15 cellular contexts compared by ENCODE assay signal in genomic region chr11:76792505-76793264, GRCh38. TPM values are rescaled to one million over a fixed set of nuclear protein-coding genes. Genes with fewer than 3 reads are reported as not detected.
DNase-seq lines count a peak whose midpoint lies in the region; ATAC-seq, FAIRE-seq and TF ChIP-seq lines count a peak whose summit lies in the region.
"Had no signal": no experiment of that assay in that cellular context is flagged by ENCODE, and none has a peak within 500 bp of the region (broad histone marks: within the 10 kb centered on the region; RNA-seq: fewer than 3 reads in every experiment).

No MANE protein-coding gene starts in this region.

- no peak for FAIRE-seq in H1 (lab: Jason Lieb, UNC)

- CTCF ChIA-PET in H1 (lab: Charles Lee; ENCODE audit: partially characterized antibody), result interaction anchor here (1.1 to 2.6 kb wide), 7 partner anchors 15 to 126 kb away, joined by 4 to 17 read pairs (median 5); no protein-coding TSS in a partner anchor

- H3K27ac ChIP-seq in cardiac muscle cell (peak overlapping the region; percentile 55), H1 (ENCODE audit: low read depth, low read length) (no peak overlapping the region), neural progenitor cell (peak overlapping the region; percentile 63), substantia nigra (ENCODE audit: low read depth, low read length, poor library complexity, severe bottlenecking) (no peak overlapping the region)
- H3K27ac ChIP-seq: SJSA1 had no signal

- H2BK5ac ChIP-seq in H1 (ENCODE audit: low read depth, low read length), result 0 out of 2 replicates have a peak overlapping the region, but pooled peaks have one; percentile 11

- H3K56ac ChIP-seq in H1 (replicated peaks; ENCODE audit: insufficient read length, low read depth, low read length), result no peak overlapping the region

- H4K20me1 ChIP-seq in H1 (replicated peaks in 1 of 2; ENCODE audit: control insufficient read depth in 1 of 2, insufficient read depth in 2 of 2, low read length in 2 of 2), result peaks cover 7 to 30% of the 10 kb centered on the region in 2 experiments
- peaks cover 72% of the 10 kb centered on the region for H4K20me1 ChIP-seq in neural progenitor cell (ENCODE audit: low read depth)

- peaks cover 12% of the 10 kb centered on the region for H3K4me1 ChIP-seq in cardiac muscle cell (ENCODE audit: low read depth)
- H3K4me1 ChIP-seq in H1 (replicated peaks in 1 of 4; ENCODE audit: control insufficient read depth in 3 of 4, insufficient read depth in 4 of 4, low read length in 3 of 4), result peaks cover 6 to 24% (median 21%) of the 10 kb centered on the region in 4 experiments
- H3K4me1 ChIP-seq in neural progenitor cell, result peaks cover 26% of the 10 kb centered on the region

- H4K5ac ChIP-seq in H1 (ENCODE audit: insufficient read length, low read depth, low read length), result no peak overlapping the region

- no peak overlapping the region for H4K8ac ChIP-seq in H1 (ENCODE audit: extremely low read depth, insufficient read depth, low read length)

- H3K14ac ChIP-seq in H1 (ENCODE audit: insufficient read length), result no peak overlapping the region

- no peak for TF ChIP-seq CTCF in cardiac muscle cell (IDR thresholded peaks at IDR 0.05; ENCODE audit: low read depth, low read length)
- no peak for TF ChIP-seq CTCF in H1 (IDR thresholded peaks at IDR 0.05; ENCODE audit: control extremely low read depth in 1 of 3, insufficient read depth in 1 of 3, low read depth in 1 of 3, low read length in 3 of 3)
- TF ChIP-seq CTCF in neural progenitor cell (IDR thresholded peaks at IDR 0.05), result no peak

- H2AFZ ChIP-seq in H1 (ENCODE audit: low read length) (no peak overlapping the region), neural progenitor cell (replicated peaks) (no peak overlapping the region)

- 93% methylated on average over 13 of the region's 13 CpGs; no CpG with 5 or more reads in 1 of the 2 experiments for WGBS in H1 (ENCODE audit: extremely low coverage in 1 of 2, insufficient coverage in 1 of 2, insufficient read length in 1 of 2, insufficient replicate concordance in 2 of 2, low coverage in 1 of 2, low lambda C conversion rate in 2 of 2, missing lambda C conversion rate in 1 of 2), 2 experiments

- H4K91ac ChIP-seq in H1 (replicated peaks; ENCODE audit: insufficient read length, low read length), result no peak overlapping the region

- H2BK12ac ChIP-seq in H1 (ENCODE audit: low read depth, low read length), result no peak overlapping the region

- intact Hi-C loops in left ventricle myocardium superior (cut with micrococcal nuclease), result no loop called here

- DNase-seq in cardiac muscle cell (ENCODE audit: low read depth in 1 of 2, low spot score in 1 of 2) (no peak), left ventricle myocardium superior (no peak), H1 (ENCODE audit: low read depth in 1 of 2, low spot score in 2 of 2) (no peak), neural progenitor cell (ENCODE audit: low spot score) (no peak), ureter (ENCODE audit: low spot score) (peak; percentile 32), substantia nigra (lab: John Stamatoyannopoulos, UW) (no peak)
- DNase-seq: ACHN; activated CD8-positive, alpha-beta T cell treated with anti-CD3 and anti-CD28 coated beads, Interleukin-2, amount 10 ng/mL, durations not matched to agents 7 days and 5 days; activated gamma-delta T cell treated with Interleukin-2 at 50 U/mL for 16 hours; effector memory CD4-positive, alpha-beta T cell; kidney glomerular epithelial cell had no signal

- H3K27me3 Mint-ChIP-seq in neural progenitor cell (ENCODE audit: insufficient read depth, low read depth), result peaks cover 7% of the 10 kb centered on the region
- H3K27me3 Mint-ChIP-seq: stimulated activated memory B cell treated with anti-CD40 and anti-IgM and Interleukin-4, amounts not matched to agents 10 μg/mL and 1 μg/mL and 100 μg/mL, for 72 hours had no signal

- H2BK20ac ChIP-seq in H1 (ENCODE audit: low read length), result no peak overlapping the region

- ATAC-seq in left ventricle myocardium superior (no peak), GM21619 (IDR thresholded peaks at IDR 0.05; ENCODE audit: unreplicated experiment) (no peak), GM18868 (IDR thresholded peaks at IDR 0.05; ENCODE audit: unreplicated experiment) (no peak)
- ATAC-seq: activated CD8-positive, alpha-beta T cell treated with anti-CD3 and anti-CD28 coated beads, Interleukin-2, amount 10 ng/mL, durations not matched to agents 7 days and 5 days; stimulated activated memory B cell treated with anti-CD40 and anti-IgM and Interleukin-4, amounts not matched to agents 10 μg/mL and 1 μg/mL and 100 μg/mL, for 72 hours had no signal

- peaks cover 33% of the 10 kb centered on the region for H3K36me3 Mint-ChIP-seq in neural progenitor cell
- H3K36me3 Mint-ChIP-seq: stimulated activated memory B cell treated with anti-CD40 and anti-IgM and Interleukin-4, amounts not matched to agents 10 μg/mL and 1 μg/mL and 100 μg/mL, for 72 hours had no signal

- peaks cover 26% of the 10 kb centered on the region for H3K79me1 ChIP-seq in H1 (ENCODE audit: low read depth, low read length)

- 0 out of 2 replicates have a peak overlapping the region, but pooled peaks have one; percentile 36 for H2BK15ac ChIP-seq in H1 (ENCODE audit: low read length)

- no peak overlapping the region for H3K18ac ChIP-seq in H1 (ENCODE audit: extremely low read depth, low read length)

- H3K4me3 ChIP-seq in cardiac muscle cell, result no peak overlapping the region
- no peak overlapping the region for H3K4me3 ChIP-seq in H1 (ENCODE audit: extremely low read depth in 1 of 4, insufficient read depth in 2 of 4, low read depth in 3 of 4, low read length in 4 of 4)
- H3K4me3 ChIP-seq in neural progenitor cell, result no peak overlapping the region
- H3K4me3 ChIP-seq: SJSA1 had no signal

- no peak for TF ChIP-seq POLR2A in H1 (IDR thresholded peaks at IDR 0.05; ENCODE audit: control extremely low read depth in 1 of 2, low read depth in 2 of 2, low read length in 2 of 2)

- H3K9ac ChIP-seq in H1 (replicated peaks in 1 of 4; ENCODE audit: extremely low read depth in 1 of 4, low read depth in 3 of 4, low read length in 3 of 4) (no peak overlapping the region), neural progenitor cell (no peak overlapping the region)

- H3K4me3 Mint-ChIP-seq in neural progenitor cell, result peak overlapping the region; percentile 62
- H3K4me3 Mint-ChIP-seq: activated CD8-positive, alpha-beta T cell treated with anti-CD3 and anti-CD28 coated beads, Interleukin-2, amount 10 ng/mL, durations not matched to agents 7 days and 5 days; stimulated activated memory B cell treated with anti-CD40 and anti-IgM and Interleukin-4, amounts not matched to agents 10 μg/mL and 1 μg/mL and 100 μg/mL, for 72 hours had no signal

- H3K79me2 ChIP-seq in H1 (ENCODE audit: control insufficient read depth in 1 of 2, insufficient read depth in 2 of 2, low read length in 2 of 2), result peaks cover 10 to 78% of the 10 kb centered on the region in 2 experiments
- peaks cover 77% of the 10 kb centered on the region for H3K79me2 ChIP-seq in neural progenitor cell (ENCODE audit: low read depth)

- TF ChIP-seq RAD21 in H1 (IDR thresholded peaks at IDR 0.05 in 1 of 2, conservative IDR thresholded peaks at IDR 0.05 in 1 of 2; ENCODE audit: low read depth in 2 of 2, low read length in 2 of 2), result no peak

- H3K27me3 ChIP-seq in cardiac muscle cell, result no peaks in the 10 kb centered on the region
- no peaks in the 10 kb centered on the region for H3K27me3 ChIP-seq in H1 (replicated peaks in 1 of 4; ENCODE audit: control insufficient read depth in 3 of 4, extremely low read depth in 1 of 4, insufficient read depth in 3 of 4, low read length in 3 of 4)
- H3K27me3 ChIP-seq in neural progenitor cell, result no peaks in the 10 kb centered on the region
- H3K27me3 ChIP-seq: SJSA1 had no signal

- H3K4me2 ChIP-seq in H1 (ENCODE audit: insufficient read depth in 1 of 2, low read depth in 2 of 2, low read length in 2 of 2), result peak overlapping the region in 1 of 2 experiments; percentile 13; a peak in 1 of 4 replicates
- peak overlapping the region; percentile 72 for H3K4me2 ChIP-seq in neural progenitor cell

- H3K9me3 ChIP-seq in cardiac muscle cell (ENCODE audit: low read depth), result no peaks in the 10 kb centered on the region
- H3K9me3 ChIP-seq in H1 (ENCODE audit: insufficient read depth in 2 of 2, low read depth in 1 of 2, low read length in 1 of 2), result peaks cover 8 to 10% of the 10 kb centered on the region in 2 experiments; a peak in 3 of 4 replicates
- H3K9me3 ChIP-seq in neural progenitor cell (ENCODE audit: low read depth), result no peaks in the 10 kb centered on the region
- H3K9me3 ChIP-seq: SJSA1 had no signal

- H3K36me3 ChIP-seq in cardiac muscle cell (peaks cover 6% of the 10 kb centered on the region), H1 (ENCODE audit: control insufficient read depth in 2 of 4, insufficient read depth in 4 of 4, low read length in 3 of 4) (peaks cover 0 to 8% (median 3%) of the 10 kb centered on the region in 4 experiments; a peak in 3 of 8 replicates), neural progenitor cell (no peaks in the 10 kb centered on the region)

- H3K9me3 Mint-ChIP-seq in neural progenitor cell, result peaks cover 19% of the 10 kb centered on the region
- H3K9me3 Mint-ChIP-seq: stimulated activated memory B cell treated with anti-CD40 and anti-IgM and Interleukin-4, amounts not matched to agents 10 μg/mL and 1 μg/mL and 100 μg/mL, for 72 hours had no signal

- peaks cover 44% of the 10 kb centered on the region for H3K4me1 Mint-ChIP-seq in neural progenitor cell
- H3K4me1 Mint-ChIP-seq: stimulated activated memory B cell treated with anti-CD40 and anti-IgM and Interleukin-4, amounts not matched to agents 10 μg/mL and 1 μg/mL and 100 μg/mL, for 72 hours had no signal

- H3K4ac ChIP-seq in H1 (replicated peaks; ENCODE audit: insufficient read length, low read depth, low read length), result no peak overlapping the region

- POLR2A ChIA-PET in H1 (lab: Charles Lee; ENCODE audit: partially characterized antibody), result interaction anchor here (0.7 to 2.6 kb wide), 4 partner anchors 7 to 89 kb away, joined by 3 to 12 read pairs (median 7); partner anchors contain the start of gene TSKU

- peak overlapping the region; percentile 64 for H3K27ac Mint-ChIP-seq in neural progenitor cell
- H3K27ac Mint-ChIP-seq: activated CD8-positive, alpha-beta T cell treated with anti-CD3 and anti-CD28 coated beads, Interleukin-2, amount 10 ng/mL, durations not matched to agents 7 days and 5 days; stimulated activated memory B cell treated with anti-CD40 and anti-IgM and Interleukin-4, amounts not matched to agents 10 μg/mL and 1 μg/mL and 100 μg/mL, for 72 hours had no signal

- H3K23me2 ChIP-seq in H1 (ENCODE audit: low read depth, low read length), result no peaks in the 10 kb centered on the region

- H2BK120ac ChIP-seq in H1 (replicated peaks; ENCODE audit: low read depth, low read length), result no peak overlapping the region

- H3K23ac ChIP-seq in H1 (ENCODE audit: insufficient read length), result no peak overlapping the region

- no peak overlapping the region; the same call in 1 of the 2 replicates for H2AK5ac ChIP-seq in H1 (ENCODE audit: low read depth, low read length)

- H3F3A ChIP-seq in neural progenitor cell (ENCODE audit: low read depth), result peaks cover 23% of the 10 kb centered on the region

- no peak for TF ChIP-seq EP300 in H1 (IDR thresholded peaks at IDR 0.05; ENCODE audit: borderline replicate concordance in 1 of 2, low read depth in 2 of 2, low read length in 2 of 2)

RNA-seq across cellular contexts. Expression of gene TSKU, which starts 9.5 kb away (rescaled TPM):
- total RNA-seq in cardiac muscle cell, result 33.4 and 44.7 TPM in 2 replicates
- polyA plus RNA-seq in cardiac muscle cell, result 33.6 and 35.9 TPM in 2 replicates
- total RNA-seq in left ventricle myocardium superior, result 11.1 TPM
- 22.8 TPM in 2 replicates for total RNA-seq in H1 (2021; fragmentation: NEBNext Ultra II Directional; extraction: Animal tissue kit (Norgen Biotek cat#: 25700))
- polyA plus RNA-seq in H1 (2011; rRNA removed), result 28.4 and 40.7 TPM in 2 replicates
- polyA plus RNA-seq in H1 (2011; cell fraction: cytosol; rRNA removed), result 18.1 TPM
- 34.2 TPM for polyA plus RNA-seq in H1 (2011; cell fraction: nucleus; rRNA removed)
- 15.8 to 27.1 TPM (median 20.7 TPM) in 4 replicates for polyA plus RNA-seq in H1 (2012, experiment 1 of 2)
- polyA plus RNA-seq in H1 (2012, experiment 2 of 2), result 22.0 TPM
- polyA plus RNA-seq in H1 (2013, experiment 1 of 2), result 21.4 TPM
- polyA plus RNA-seq in H1 (2013, experiment 2 of 2), result 23.8 TPM
- polyA minus RNA-seq in H1 (2011; rRNA and poly(A)+ RNA removed), result 21.7 and 33.3 TPM in 2 replicates
- polyA minus RNA-seq in H1 (2011; cell fraction: cytosol; rRNA and poly(A)+ RNA removed), result 17.2 TPM
- 27.5 TPM for polyA minus RNA-seq in H1 (2011; cell fraction: nucleus; rRNA and poly(A)+ RNA removed)
- total RNA-seq in neural progenitor cell (ENCODE audit: low replicate concordance), result 7.1 and 22.8 TPM in 2 replicates
- 79.5 TPM for total RNA-seq in ureter

Comparison
In these comparisons a context has a peak if more than half of its experiments do, and no peak if none do; other contexts are left out.
1. H3K27ac ChIP-seq: peak in cardiac muscle cell (single experiment) and neural progenitor cell (single experiment); none in H1 (single experiment) and substantia nigra (single experiment).